In genomic region chr20:17137692-17138091, GRCh38 we compare ENCODE assay signal across 27 cellular contexts.
"Had no signal": no experiment of that assay in that cellular context is flagged by ENCODE, and none has a peak within 500 bp of the region (broad histone marks: within the 10 kb centered on the region; RNA-seq: fewer than 3 reads in every experiment).

No MANE protein-coding gene starts in this region.

- DNase-seq: effector CD4-positive, alpha-beta T cell; foreskin keratinocyte; heart right ventricle; left cardiac atrium; left lung; mesenchymal stem cell; naive thymus-derived CD4-positive, alpha-beta T cell; sigmoid colon; stimulated activated CD4-positive, alpha-beta T cell treated with anti-CD3 and anti-CD28 coated beads, Interleukin-2, amount 100 ng/mL, for 24 hours; stimulated activated CD4-positive, alpha-beta T cell treated with anti-CD3 and anti-CD28 coated beads, Interleukin-4, amount 100 ng/mL, for 24 hours; stimulated activated naive CD4-positive, alpha-beta T cell treated with Interleukin-2 at 50 U/mL for 16 hours; stomach; substantia nigra; testis; tibial artery had no signal

- H3K9me3 ChIP-seq: prostate gland, right atrium auricular region, stomach, testis, tibial artery had no signal

- FAIRE-seq: colon, islet of Langerhans, urothelium cell line had no signal

- H3K4me1 ChIP-seq: foreskin keratinocyte, gastroesophageal sphincter, heart right ventricle, left lung, neural progenitor cell, parathyroid adenoma, prostate gland, right atrium auricular region, sigmoid colon, stomach, testis, tibial artery had no signal

- ATAC-seq: esophagus mucosa; foreskin keratinocyte; gastroesophageal sphincter; heart right ventricle; left cardiac atrium; left lung; naive thymus-derived CD4-positive, alpha-beta T cell; stimulated activated effector memory CD8-positive, alpha-beta T cell treated with anti-CD3 and anti-CD28 coated beads, Interleukin-12 subunit alpha, Interleukin-12 subunit beta, amount 100 ng/mL, for 72 hours had no signal

- H3K4me3 ChIP-seq: dorsolateral prefrontal cortex, gastroesophageal sphincter, heart right ventricle, left lung, neural progenitor cell, prostate gland, right atrium auricular region, sigmoid colon, stomach, testis, tibial artery had no signal

- H3K27ac ChIP-seq: epithelial cell of prostate, foreskin keratinocyte, gastroesophageal sphincter, heart right ventricle, left lung, neural progenitor cell, parathyroid adenoma, prostate gland, right atrium auricular region, sigmoid colon, stomach, testis, tibial artery had no signal

- H3K4me2 ChIP-seq: neural progenitor cell had no signal
